ENCODE assay signal across 12 cellular contexts in genomic region chr4:127832585-127832984, GRCh38. TPM values are rescaled to one million over a fixed set of nuclear protein-coding genes. Genes with fewer than 3 reads are reported as not detected.
A peak's percentile ranks its signal among the peaks of the same experiment; 100 is the strongest.
DNase-seq lines count a peak whose midpoint lies in the region; ATAC-seq and TF ChIP-seq lines count a peak whose summit lies in the region.
"Had no signal": no experiment of that assay in that cellular context is flagged by ENCODE, and none has a peak within 500 bp of the region (broad histone marks: within the 10 kb centered on the region; RNA-seq: fewer than 3 reads in every experiment).

No MANE protein-coding gene starts in this region.

- H3K27ac Mint-ChIP-seq in activated CD4-positive, alpha-beta T cell treated with anti-CD3 and anti-CD28 coated beads, Interleukin-2, amount 10 ng/mL, durations not matched to agents 24 days and 14 days: no peak overlapping the region
- H3K27ac Mint-ChIP-seq: activated CD4-positive, alpha-beta T cell treated with anti-CD3 and anti-CD28 coated beads for 36 hours had no signal

- H3K4me1 Mint-ChIP-seq in activated CD4-positive, alpha-beta T cell treated with anti-CD3 and anti-CD28 coated beads, Interleukin-2, amount 10 ng/mL, durations not matched to agents 24 days and 14 days: no peaks in the 10 kb centered on the region
- H3K4me1 Mint-ChIP-seq: activated CD4-positive, alpha-beta T cell treated with anti-CD3 and anti-CD28 coated beads for 36 hours had no signal

- H3K36me3 ChIP-seq in OCI-LY7 (ENCODE audit: insufficient read depth, low read length): no peaks in the 10 kb centered on the region
- H3K36me3 ChIP-seq in suprapubic skin: peaks cover 5% of the 10 kb centered on the region
- H3K36me3 ChIP-seq in sigmoid colon: peaks cover 0 to 7% (median 3%) of the 10 kb centered on the region in 4 donors
- H3K36me3 ChIP-seq: adrenal gland had no signal

- no peak overlapping the region for H3K4me2 ChIP-seq in OCI-LY7 (ENCODE audit: low read length)
- H3K4me2 ChIP-seq: PC-9 had no signal

- H3K27me3 ChIP-seq in suprapubic skin (no peaks in the 10 kb centered on the region), sigmoid colon (no peaks in the 10 kb centered on the region)
- H3K27me3 ChIP-seq: adrenal gland had no signal

- H3K9me3 ChIP-seq in OCI-LY7 (ENCODE audit: low read length): no peaks in the 10 kb centered on the region
- no peaks in the 10 kb centered on the region for H3K9me3 ChIP-seq in suprapubic skin
- H3K9me3 ChIP-seq in sigmoid colon: no peaks in the 10 kb centered on the region
- H3K9me3 ChIP-seq: adrenal gland had no signal

- TF ChIP-seq CTCF in OCI-LY7 (conservative IDR thresholded peaks at IDR 0.05; ENCODE audit: low read length) (no peak), lower leg skin (IDR thresholded peaks at IDR 0.05) (no peak), suprapubic skin (IDR thresholded peaks at IDR 0.05) (no peak), sigmoid colon (IDR thresholded peaks at IDR 0.05) (no peak)

- intact Hi-C loops in OCI-LY7 (cut with micrococcal nuclease; ENCODE audit: unreplicated experiment) (no loop called here), lower leg skin (cut with DNase I; ENCODE audit: low total_unique reads) (no loop called here), sigmoid colon (cut with DNase I) (no loop called here)
- intact Hi-C loops in activated CD4-positive, alpha-beta T cell treated with anti-CD3 and anti-CD28 coated beads, Interleukin-2, amount 10 ng/mL, durations not matched to agents 24 days and 14 days (cut with micrococcal nuclease): no loop called here

- peak; percentile 76 for ATAC-seq in GM18498 (IDR thresholded peaks at IDR 0.05; ENCODE audit: unreplicated experiment)
- ATAC-seq in GM21447 (IDR thresholded peaks at IDR 0.05; ENCODE audit: unreplicated experiment): peak; percentile 63
- ATAC-seq in HG03103 (IDR thresholded peaks at IDR 0.05; ENCODE audit: low read depth, unreplicated experiment): peak; percentile 71
- ATAC-seq: activated CD4-positive, alpha-beta T cell treated with anti-CD3 and anti-CD28 coated beads for 36 hours had no signal

- WGBS in lower leg skin, 2 donors: 88 to 93% methylated on average over 4 of the region's 4 CpGs
- 88% methylated on average over 4 of the region's 4 CpGs for WGBS in suprapubic skin
- 83 to 91% methylated on average over 4 of the region's 4 CpGs for WGBS in sigmoid colon, 2 donors

- POLR2A ChIA-PET in OCI-LY7 (lab: Charles Lee): interaction anchor here (0.5 to 1.4 kb wide), 5 partner anchors 8 to 132 kb away, joined by 3 to 6 read pairs (median 3); no protein-coding TSS in a partner anchor

- no peak overlapping the region for H3K4me3 ChIP-seq in OCI-LY7 (ENCODE audit: low read depth, low read length, poor library complexity, severe bottlenecking)
- no peak overlapping the region for H3K4me3 ChIP-seq in lower leg skin (ENCODE audit: low read depth, poor library complexity, severe bottlenecking)
- H3K4me3 ChIP-seq in suprapubic skin: no peak overlapping the region
- no peak overlapping the region for H3K4me3 ChIP-seq in sigmoid colon
- H3K4me3 ChIP-seq: adrenal gland, PC-9 had no signal

- H3K9me2 ChIP-seq in OCI-LY7 (ENCODE audit: insufficient read depth, low read length): no peaks in the 10 kb centered on the region

- H3K9me3 Mint-ChIP-seq in activated CD4-positive, alpha-beta T cell treated with anti-CD3 and anti-CD28 coated beads, Interleukin-2, amount 10 ng/mL, durations not matched to agents 24 days and 14 days: no peaks in the 10 kb centered on the region

- no TSS peak for BruUV-seq in OCI-LY7 (replicated peaks; lab: Mats Ljungman, UMichigan)

- no peak for TF ChIP-seq EP300 in suprapubic skin (IDR thresholded peaks at IDR 0.05)
- no peak for TF ChIP-seq EP300 in sigmoid colon (IDR thresholded peaks at IDR 0.05)

- H3K79me2 ChIP-seq in OCI-LY7 (ENCODE audit: insufficient read depth, low read depth, low read length): no peaks in the 10 kb centered on the region

- TF ChIP-seq POLR2A in lower leg skin (IDR thresholded peaks at IDR 0.05) (no peak), suprapubic skin (IDR thresholded peaks at IDR 0.05) (no peak), sigmoid colon (IDR thresholded peaks at IDR 0.05) (no peak)

- H2AFZ ChIP-seq in OCI-LY7 (ENCODE audit: low read length): no peak overlapping the region
- H2AFZ ChIP-seq: PC-9 had no signal

- CTCF ChIA-PET in OCI-LY7 (lab: Charles Lee; ENCODE audit: unreplicated experiment): no interaction called here

- H3K27ac ChIP-seq in OCI-LY7 (ENCODE audit: low read depth, low read length, poor library complexity, severe bottlenecking) (no peak overlapping the region), suprapubic skin (no peak overlapping the region), sigmoid colon (no peak overlapping the region)
- H3K27ac ChIP-seq: adrenal gland, PC-9 had no signal

- H3K36me3 Mint-ChIP-seq in activated CD4-positive, alpha-beta T cell treated with anti-CD3 and anti-CD28 coated beads, Interleukin-2, amount 10 ng/mL, durations not matched to agents 24 days and 14 days (ENCODE audit: low read depth): no peaks in the 10 kb centered on the region

- peak; percentile 6 for DNase-seq in OCI-LY7 (ENCODE audit: low spot score)
- no peak for DNase-seq in lower leg skin (ENCODE audit: low spot score in 2 of 2)
- DNase-seq in suprapubic skin (ENCODE audit: low spot score in 2 of 2): no peak
- no peak for DNase-seq in sigmoid colon
- no peak for DNase-seq in activated CD4-positive, alpha-beta T cell treated with anti-CD3 and anti-CD28 coated beads, Interleukin-2, amount 10 ng/mL, durations not matched to agents 24 days and 14 days
- DNase-seq: activated CD4-positive, alpha-beta T cell treated with anti-CD3 and anti-CD28 coated beads for 36 hours; adrenal gland; nucleus accumbens; PC-9 had no signal

- H3K27me3 Mint-ChIP-seq in activated CD4-positive, alpha-beta T cell treated with anti-CD3 and anti-CD28 coated beads, Interleukin-2, amount 10 ng/mL, durations not matched to agents 24 days and 14 days: peaks cover 7% of the 10 kb centered on the region

- no peaks in the 10 kb centered on the region for H4K20me1 ChIP-seq in OCI-LY7 (ENCODE audit: insufficient read depth, low read length)

- no peak overlapping the region for H3K4me3 Mint-ChIP-seq in activated CD4-positive, alpha-beta T cell treated with anti-CD3 and anti-CD28 coated beads, Interleukin-2, amount 10 ng/mL, durations not matched to agents 24 days and 14 days
- H3K4me3 Mint-ChIP-seq: activated CD4-positive, alpha-beta T cell treated with anti-CD3 and anti-CD28 coated beads for 36 hours had no signal

- H3K4me1 ChIP-seq in OCI-LY7 (ENCODE audit: insufficient read depth, low read length, poor library complexity, severe bottlenecking): no peaks in the 10 kb centered on the region
- no peaks in the 10 kb centered on the region for H3K4me1 ChIP-seq in suprapubic skin
- H3K4me1 ChIP-seq in sigmoid colon: no peaks in the 10 kb centered on the region
- H3K4me1 ChIP-seq: adrenal gland had no signal

RNA-seq across cellular contexts. Expression of gene PLK4, which starts 48.1 kb away (rescaled TPM):
- total RNA-seq in OCI-LY7 (2014; rRNA removed; shearing (Covaris generic)): 74.1 and 79.3 TPM in 2 replicates
- 68.3 and 91.0 TPM in 2 replicates for total RNA-seq in OCI-LY7 (2022)
- 1 to 10 TPM; 3.5 to 7.7 (median 5.9) TPM for total RNA-seq in lower leg skin
- 1 to 10 TPM; 5.0 to 7.8 (median 6.4) TPM for total RNA-seq in suprapubic skin
- total RNA-seq in sigmoid colon: 1 to 10 TPM in 1 of 4 donors, under 1 TPM in 2, not detected in 1; 0.16 to 1.7 (median 0.27) TPM
- 1 to 10 TPM; 4.2 to 7.5 (median 5.5) TPM for polyA plus RNA-seq in sigmoid colon
- total RNA-seq in activated CD4-positive, alpha-beta T cell treated with anti-CD3 and anti-CD28 coated beads, Interleukin-2, amount 10 ng/mL, durations not matched to agents 24 days and 14 days: 44.5 and 44.7 TPM in 2 replicates

RNA-seq across cellular contexts. Expression of gene HSPA4L, which starts 50.5 kb away (rescaled TPM):
- total RNA-seq in OCI-LY7 (2014; rRNA removed; shearing (Covaris generic)): not detected in 2 replicates
- total RNA-seq in OCI-LY7 (2022) (not detected in 2 replicates), lower leg skin (10 to 100 TPM; 15.8 to 25.1 (median 22.5) TPM), suprapubic skin (10 to 100 TPM; 17.8 to 22.2 (median 19.6) TPM), sigmoid colon (1 to 10 TPM; 3.5 to 7.7 (median 5.2) TPM)
- polyA plus RNA-seq in sigmoid colon: 1 to 10 TPM in 1 of 3 donors, under 1 TPM in 2; under 0.01 to 1.5 (median 0.69) TPM
- 1.3 and 1.7 TPM in 2 replicates for total RNA-seq in activated CD4-positive, alpha-beta T cell treated with anti-CD3 and anti-CD28 coated beads, Interleukin-2, amount 10 ng/mL, durations not matched to agents 24 days and 14 days
